ENCODE assay signal across 8 cellular contexts in genomic region chr6:168902075-168902474, GRCh38.
"Had no signal": no experiment of that assay in that cellular context is flagged by ENCODE, and none has a peak within 500 bp of the region (broad histone marks: within the 10 kb centered on the region; RNA-seq: fewer than 3 reads in every experiment).

No MANE protein-coding gene starts in this region.

- FAIRE-seq: G401.6, GM12878, GM12891, GM12892, GM18507, GM19239 had no signal

- ATAC-seq: GM12878 had no signal

- H3K4me3 ChIP-seq: GM12878 had no signal

- DNase-seq: GDM1, GF-D8 had no signal
